Comparison of ENCODE assay signal across 8 cellular contexts in the genomic region with DNA sequence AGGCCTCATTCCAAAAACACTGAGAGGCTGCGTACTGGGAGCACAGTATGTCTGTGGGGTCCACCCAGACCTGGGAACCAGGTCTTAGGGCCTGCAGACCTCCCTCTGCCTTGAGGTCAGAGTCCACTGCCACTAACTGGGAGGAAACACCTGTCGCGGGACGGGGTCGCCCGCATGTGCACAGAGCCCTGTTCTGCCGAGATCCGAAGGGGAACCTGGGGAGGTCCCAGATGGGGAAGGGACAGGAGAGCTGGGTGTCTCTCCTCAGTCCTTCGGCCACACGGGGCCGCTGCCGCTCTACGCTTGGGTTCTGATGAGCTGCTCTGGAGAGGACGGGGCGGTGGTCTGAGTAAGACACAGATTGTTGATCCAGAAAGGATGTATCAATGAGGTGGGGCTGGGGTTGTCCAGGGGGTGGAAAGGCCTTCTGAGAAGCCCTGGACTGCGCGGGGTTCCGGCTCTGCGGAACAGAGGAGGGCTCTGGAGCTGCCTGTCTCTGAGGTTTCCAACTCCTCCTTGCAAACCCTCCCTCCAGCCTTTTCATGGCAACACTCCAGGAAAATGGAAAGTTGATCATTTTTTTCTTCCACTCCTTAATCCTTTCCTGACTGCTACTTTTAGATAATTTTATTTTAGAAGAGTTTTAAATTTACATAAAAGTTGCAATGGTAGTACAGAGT. TPM values are rescaled to one million over a fixed set of nuclear protein-coding genes. Genes with fewer than 3 reads are reported as not detected.
DNase-seq lines count a peak whose midpoint lies in the region; ATAC-seq and TF ChIP-seq lines count a peak whose summit lies in the region.
"Not testable (repeated sequence)": the region's sequence is repeated elsewhere in the genome, so short reads cannot be mapped to it uniquely, and the experiment has no call there.

No MANE protein-coding gene starts in this region.

- not testable (repeated sequence) for H3K27ac ChIP-seq in MM.1S (ENCODE audit: low read length); RWPE1; effector memory CD4-positive, alpha-beta T cell (ENCODE audit: insufficient read depth, low read length, poor library complexity, severe bottlenecking); liver (ENCODE audit: low read depth in 1 of 2, low read length in 2 of 2)

- TF ChIP-seq RAD21 in liver (IDR thresholded peaks at IDR 0.05), result peak; percentile 84 to 90

- not testable (repeated sequence) for H3K9ac ChIP-seq in MM.1S (ENCODE audit: low read length); liver (ENCODE audit: low read depth in 1 of 2, low read length in 2 of 2)

- not testable (repeated sequence) for DNase-seq in BJ (ENCODE audit: low read depth)
- DNase-seq in MM.1S (peak; percentile 72), RWPE1 (ENCODE audit: low spot score) (peak; percentile 70), activated T-cell treated with anti-CD3 and anti-CD28 coated beads for 4 hours (peak; percentile 82)
- DNase-seq in effector memory CD4-positive, alpha-beta T cell, result peak; percentile 66 to 75 (median 68)
- DNase-seq in stimulated activated CD4-positive, alpha-beta T cell treated with anti-CD3 and anti-CD28 coated beads, Interleukin-2, amount 100 ng/mL, for 4 hours (ENCODE audit: low read depth), result peak; percentile 79

- not testable (repeated sequence) for H3K4me3 ChIP-seq in BJ (ENCODE audit: low read depth, low read length); MM.1S (ENCODE audit: low read length); effector memory CD4-positive, alpha-beta T cell (ENCODE audit: insufficient read depth, low read depth, low read length, poor library complexity, severe bottlenecking); liver (ENCODE audit: low read depth in 1 of 3, low read length in 3 of 3)

- H3K4me2 ChIP-seq in MM.1S (ENCODE audit: low read depth, low read length), result peak overlapping the region; percentile 25; the same call in 1 of the 2 replicates

- H3K9me3 ChIP-seq in MM.1S (replicated peaks; ENCODE audit: insufficient read depth, low read length); effector memory CD4-positive, alpha-beta T cell (ENCODE audit: control insufficient read depth, low read length); liver (ENCODE audit: control insufficient read depth in 4 of 4, low read length in 3 of 4): not testable (repeated sequence)

- 3% methylated on average over 19 of the region's 19 CpGs for WGBS in liver

- H3K36me3 ChIP-seq in BJ (ENCODE audit: control insufficient read depth, insufficient read depth, low read length); MM.1S (replicated peaks; ENCODE audit: insufficient read depth, low read length); effector memory CD4-positive, alpha-beta T cell (ENCODE audit: control insufficient read depth, insufficient read depth, low read length); liver (ENCODE audit: control insufficient read depth in 4 of 4, insufficient read depth in 3 of 4, low read depth in 1 of 4, low read length in 3 of 4): not testable (repeated sequence)

- not testable (repeated sequence) for H2AFZ ChIP-seq in MM.1S (ENCODE audit: low read length)

- H3K79me2 ChIP-seq in MM.1S (ENCODE audit: low read length), result not testable (repeated sequence)

- H3F3A ChIP-seq in MM.1S (ENCODE audit: insufficient read depth, low read length), result not testable (repeated sequence)

- TF ChIP-seq CTCF in BJ (IDR thresholded peaks at IDR 0.05; ENCODE audit: insufficient read depth, low read depth, low read length) (peak; percentile 88), MM.1S (IDR thresholded peaks at IDR 0.05; ENCODE audit: low read length) (peak; percentile 80), RWPE1 (conservative IDR thresholded peaks at IDR 0.05; ENCODE audit: low read depth) (peak; percentile 87), liver (IDR thresholded peaks at IDR 0.05; ENCODE audit: low read depth, low read length, missing input control) (peak; percentile 71)

- ATAC-seq in GM21515 (IDR thresholded peaks at IDR 0.05; ENCODE audit: unreplicated experiment), result peak; percentile 81

- H3K9me2 ChIP-seq in MM.1S (replicated peaks; ENCODE audit: insufficient read depth, low read length), result not testable (repeated sequence)

- H3K27me3 ChIP-seq in BJ (ENCODE audit: control insufficient read depth, insufficient read depth, low read length) (peaks cover 22% of the 10 kb centered on the region), MM.1S (replicated peaks; ENCODE audit: insufficient read depth, low read length) (peaks cover 49% of the 10 kb centered on the region), liver (ENCODE audit: control insufficient read depth in 4 of 4, insufficient read depth in 4 of 4, low read length in 3 of 4) (peaks cover 0 to 12% (median 4%) of the 10 kb centered on the region in 4 donors)
- peaks cover 14% of the 10 kb centered on the region for H3K27me3 ChIP-seq in effector memory CD4-positive, alpha-beta T cell (replicated peaks; ENCODE audit: control insufficient read depth, insufficient read depth, low read length, poor library complexity, severe bottlenecking)

- peaks cover 20% of the 10 kb centered on the region for H3K4me1 ChIP-seq in MM.1S (ENCODE audit: low read length)
- H3K4me1 ChIP-seq in effector memory CD4-positive, alpha-beta T cell (ENCODE audit: control insufficient read depth, insufficient read depth, low read length, poor library complexity, severe bottlenecking), result peaks cover 21% of the 10 kb centered on the region
- not testable (repeated sequence) for H3K4me1 ChIP-seq in liver (ENCODE audit: control insufficient read depth in 4 of 4, insufficient read depth in 4 of 4, low read length in 3 of 4)

- CTCF ChIA-PET in BJ (lab: Yijun Ruan, JAX) (interaction anchor here (0.6 to 9.5 kb wide), 24 partner anchors 8 to 598 kb away, joined by 3 to 263 read pairs (median 5); partner anchors contain the start of genes DHX16 and GNL1), RWPE1 (lab: Yijun Ruan, JAX) (interaction anchor here (0.6 to 3.4 kb wide), 14 partner anchors 10 to 597 kb away, joined by 3 to 39 read pairs (median 4); partner anchors contain the start of gene DHX16)

- H4K20me1 ChIP-seq in MM.1S (ENCODE audit: insufficient read depth, low read length), result not testable (repeated sequence)

- POLR2A ChIA-PET in BJ (lab: Charles Lee), result not testable (repeated sequence)
- POLR2A ChIA-PET in RWPE1 (lab: Yijun Ruan, JAX; ENCODE audit: low non-redundant PET), result interaction anchor here (0.5 kb wide), 1 partner anchor 114 kb away, joined by 5 read pairs; no protein-coding TSS in a partner anchor

RNA-seq across cellular contexts. Expression of gene HLA-E, which starts 7.2 kb away (rescaled TPM):
- polyA plus RNA-seq in BJ (2011; rRNA removed) (211 and 293 TPM in 2 replicates), liver (100 to 1,000 TPM; 177 to 258 TPM)
- polyA minus RNA-seq in BJ (2011; rRNA and poly(A)+ RNA removed), result 102 and 142 TPM in 2 replicates
- total RNA-seq in liver, result 100 to 1,000 TPM; 133 to 236 TPM
